ENCODE assay signal across 8 cellular contexts in genomic region chr5:59741599-59741998, GRCh38.
"Had no signal": no experiment of that assay in that cellular context is flagged by ENCODE, and none has a peak within 500 bp of the region (broad histone marks: within the 10 kb centered on the region; RNA-seq: fewer than 3 reads in every experiment).

No MANE protein-coding gene starts in this region.

- H3K4me3 ChIP-seq: GM23338 had no signal

- H3K9me3 Mint-ChIP-seq: GM23338, H9, IgD-negative memory B cell had no signal

- ATAC-seq: GM23338 had no signal

- H3K4me1 Mint-ChIP-seq: GM23338, H9 had no signal

- H3K27ac ChIP-seq: HL-60 had no signal

- H3K27me3 Mint-ChIP-seq: IgD-negative memory B cell had no signal

- H3K4me2 ChIP-seq: GM23338 had no signal

- DNase-seq: H9, HCEC 1CT, KG1 had no signal

- H2AFZ ChIP-seq: GM23338 had no signal

- H3K4me3 Mint-ChIP-seq: GM23338, H9, IgD-negative memory B cell had no signal

- H3K27ac Mint-ChIP-seq: GM23338, H9, IgD-negative memory B cell had no signal

- FAIRE-seq: H1, H54 had no signal
